Comparison of ENCODE assay signal across 18 cellular contexts in genomic region chr1:191575180-191575579, GRCh38.
"Had no signal": no experiment of that assay in that cellular context is flagged by ENCODE, and none has a peak within 500 bp of the region (broad histone marks: within the 10 kb centered on the region; RNA-seq: fewer than 3 reads in every experiment).

No MANE protein-coding gene starts in this region.

- DNase-seq: activated CD4-positive, alpha-beta T cell treated with anti-CD3 and anti-CD28 coated beads for 1 hour; activated CD4-positive, alpha-beta T cell treated with anti-CD3 and anti-CD28 coated beads, Interleukin-2, amount 50 U/mL, for 4 hours; activated naive CD4-positive, alpha-beta T cell treated with anti-CD3 and anti-CD28 coated beads for 36 hours; activated T-cell treated with anti-CD3 and anti-CD28 coated beads, Interleukin-2, amount 50 U/mL, for 1 hour; central memory CD4-positive, alpha-beta T cell; hippocampal formation; kidney; left ventricle myocardium superior; natural killer cell; nucleus accumbens; posterior cingulate gyrus; stimulated activated CD4-positive, alpha-beta T cell treated with anti-CD3 and anti-CD28 coated beads, Interleukin-2, amount 100 ng/mL, for 48 hours; stimulated activated naive CD4-positive, alpha-beta T cell; substantia nigra; T-helper 9 cell; transverse colon had no signal

- ATAC-seq: left ventricle myocardium superior, natural killer cell had no signal

- H3K4me3 ChIP-seq: coronary artery, esophagus muscularis mucosa, transverse colon had no signal
